Comparison of ENCODE assay signal across 1 cellular context in the genomic region with DNA sequence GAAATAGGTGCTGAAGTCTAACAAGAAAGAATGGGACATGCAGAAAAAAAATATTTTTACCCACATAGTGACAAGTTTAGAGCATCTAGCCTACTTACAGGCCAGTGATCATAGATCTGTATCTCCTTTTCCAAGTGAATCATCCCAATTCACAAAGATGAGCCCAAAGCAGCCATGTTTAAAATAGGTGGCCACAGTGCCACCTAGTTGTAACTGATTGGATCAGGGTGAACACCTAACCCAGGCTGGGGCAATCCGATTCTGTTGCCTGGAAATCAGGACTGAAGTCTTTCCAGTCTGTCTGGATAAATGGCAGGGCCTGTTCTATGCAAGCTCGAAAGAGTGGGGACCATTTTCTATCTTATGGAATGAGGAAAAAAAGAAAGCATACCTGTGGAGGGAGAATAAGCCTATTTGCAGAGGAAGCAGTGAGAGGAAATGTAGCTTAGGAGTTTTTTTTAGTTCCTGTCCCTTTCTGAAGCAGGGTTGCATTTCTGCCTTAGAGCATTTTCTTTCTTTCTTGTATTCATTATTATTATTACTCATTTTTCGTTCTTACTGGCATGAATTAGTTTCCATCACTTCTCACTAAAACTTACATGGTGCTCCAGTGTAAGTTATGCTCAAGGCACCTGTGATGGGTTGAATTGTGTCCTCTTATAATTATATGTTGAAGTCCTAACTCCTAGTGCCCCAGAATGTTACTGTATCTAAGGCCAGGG.
TF ChIP-seq lines count a peak whose summit lies in the region.

No MANE protein-coding gene starts in this region.

TF ChIP-seq in GM23338, 12 proteins besides CTCF, POLR2A, EP300 and RAD21 (continued from another document):
- TF ChIP-seq STAT1 (IDR thresholded peaks at IDR 0.05; ENCODE audit: unreplicated experiment) (no peak), ZNF331 (CRISPR knock-in tag; IDR thresholded peaks at IDR 0.05; ENCODE audit: low read depth) (no peak), NANOG (IDR thresholded peaks at IDR 0.05; ENCODE audit: borderline replicate concordance) (no peak), ETS1 (IDR thresholded peaks at IDR 0.05) (no peak)
